In genomic region chr6:36129889-36130671, GRCh38 we compare ENCODE assay signal across 8 cellular contexts. TPM values are rescaled to one million over a fixed set of nuclear protein-coding genes. Genes with fewer than 3 reads are reported as not detected.
DNase-seq lines count a peak whose midpoint lies in the region; ATAC-seq and TF ChIP-seq lines count a peak whose summit lies in the region.

TSS of gene MAPK13 (plus strand) at chr6:36130513. CDS start at chr6:36130583, 70 bp downstream.

- H3K4me3 Mint-ChIP-seq in Caco-2 (ENCODE audit: unreplicated experiment), result peak within 1 kb of the TSS; percentile 82

- H3K36me3 ChIP-seq in Caco-2 (ENCODE audit: control insufficient read depth, insufficient read depth, low read length), result peaks cover 4% of the 10 kb centered on the region; the same call in 1 of the 2 replicates

- CTCF ChIA-PET in Caco-2 (lab: Charles Lee), result interaction anchor here (2.3 kb wide), 1 partner anchor 9 kb away, joined by 7 read pairs; no protein-coding TSS in a partner anchor

- peak within 1 kb of the TSS; percentile 82 for H3K27ac Mint-ChIP-seq in Caco-2 (ENCODE audit: unreplicated experiment)

- H3K4me3 ChIP-seq in Caco-2 (ENCODE audit: low read depth, low read length) (peak within 1 kb of the TSS; percentile 90), right cardiac atrium (ENCODE audit: low read length) (peak within 1 kb of the TSS; percentile 63)

- no TSS peak for BruUV-seq in Caco-2 (replicated peaks; lab: Mats Ljungman, UMichigan)

- DNase-seq in Caco-2 (peak; percentile 60 to 82), NCI-H146 (lab: John Stamatoyannopoulos, UW) (peak; percentile 90), right cardiac atrium (no peak), sciatic nerve (ENCODE audit: low spot score) (no peak), EL (no peak), inferior parietal cortex (ENCODE audit: extremely low spot score) (no peak)
- peak; percentile 27 for DNase-seq in activated effector memory CD4-positive, alpha-beta T cell treated with Interleukin-2 at 50 U/mL for 16 hours

- POLR2A ChIA-PET in Caco-2 (lab: Charles Lee), result no interaction called here

- no peak within 1 kb of the TSS for H3K27ac ChIP-seq in right cardiac atrium (ENCODE audit: low read length)

- peaks cover 7% of the 10 kb centered on the region for H3K36me3 Mint-ChIP-seq in Caco-2 (ENCODE audit: insufficient read depth, unreplicated experiment)

- TF ChIP-seq CTCF in Caco-2 (IDR thresholded peaks at IDR 0.05; ENCODE audit: insufficient read depth in 1 of 2, low read depth in 1 of 2, low read length in 1 of 2, severe bottlenecking in 1 of 2, unreplicated experiment in 1 of 2), result no peak

- intact Hi-C loops in Caco-2 (cut with micrococcal nuclease; ENCODE audit: unreplicated experiment), result no loop called here
- intact Hi-C loops in right cardiac atrium (cut with DNase I), result loop anchor here in 3 of 4 donors (10.0 kb wide), 3 partner anchors 55 to 235 kb away; no protein-coding TSS in a partner anchor
- intact Hi-C loops in sciatic nerve (cut with DNase I), result no loop called here

- ATAC-seq in right cardiac atrium (no peak), sciatic nerve (no peak), GM18517 (IDR thresholded peaks at IDR 0.05; ENCODE audit: unreplicated experiment) (no peak)

- WGBS in right cardiac atrium, result 5% methylated on average over 61 of the region's 61 CpGs

- no peaks in the 10 kb centered on the region for H3K27me3 Mint-ChIP-seq in Caco-2 (ENCODE audit: insufficient read depth, unreplicated experiment)

- H3K27me3 ChIP-seq in Caco-2 (replicated peaks; ENCODE audit: control insufficient read depth, insufficient read depth, low read length), result no peaks in the 10 kb centered on the region
- no peaks in the 10 kb centered on the region for H3K27me3 ChIP-seq in right cardiac atrium (ENCODE audit: control insufficient read depth, insufficient read depth)

- H3K9me3 Mint-ChIP-seq in Caco-2 (ENCODE audit: unreplicated experiment), result no peaks in the 10 kb centered on the region

- H3K4me1 Mint-ChIP-seq in Caco-2 (ENCODE audit: low read depth, unreplicated experiment), result peaks cover 12% of the 10 kb centered on the region

- H3K4me1 ChIP-seq in Caco-2, result peaks cover 13% of the 10 kb centered on the region
- H3K4me1 ChIP-seq in right cardiac atrium (ENCODE audit: control insufficient read depth, insufficient read depth, low read length), result peaks cover 2% of the 10 kb centered on the region

- H3K9me3 ChIP-seq in Caco-2, result no peaks in the 10 kb centered on the region
- H3K9me3 ChIP-seq in right cardiac atrium (ENCODE audit: control insufficient read depth, low read length), result no peaks in the 10 kb centered on the region

RNA-seq across cellular contexts. Expression of gene MAPK13, which starts in this region (rescaled TPM):
- total RNA-seq in Caco-2 (2022), result 45.7 and 47.3 TPM in 2 replicates
- 1 to 10 TPM; 1.7 to 4.0 (median 2.4) TPM for total RNA-seq in right cardiac atrium
- polyA plus RNA-seq in right cardiac atrium, result 1.4 TPM
- total RNA-seq in sciatic nerve, result 12.8 TPM

Comparison
In these comparisons a context has a peak if more than half of its experiments do, and no peak if none do; other contexts are left out.
1. DNase-seq: peak in Caco-2 (2 of 2), NCI-H146 (single experiment) and activated effector memory CD4-positive, alpha-beta T cell treated with Interleukin-2 at 50 U/mL for 16 hours (single experiment); none in right cardiac atrium (0 of 3), sciatic nerve (single experiment), EL (single experiment) and inferior parietal cortex (single experiment).
2. intact Hi-C loops: an anchor here in right cardiac atrium (10.0 kb wide); none called in Caco-2 and sciatic nerve.